ENCODE assay signal across 8 cellular contexts in genomic region chr14:105476937-105477658, GRCh38. TPM values are rescaled to one million over a fixed set of nuclear protein-coding genes. Genes with fewer than 3 reads are reported as not detected.
DNase-seq lines count a peak whose midpoint lies in the region; ATAC-seq and TF ChIP-seq lines count a peak whose summit lies in the region.
"Had no signal": no experiment of that assay in that cellular context is flagged by ENCODE, and none has a peak within 500 bp of the region (broad histone marks: within the 10 kb centered on the region; RNA-seq: fewer than 3 reads in every experiment).

No MANE protein-coding gene starts in this region.

- peaks cover 6% of the 10 kb centered on the region; the same call in 1 of the 2 replicates for H4K20me1 ChIP-seq in SK-N-SH (ENCODE audit: insufficient read depth)

- 64% methylated on average over 10 of the region's 15 CpGs for WGBS in SK-N-SH (ENCODE audit: low lambda C conversion rate)

- POLR2A ChIA-PET in SK-N-SH (lab: Yijun Ruan, JAX), result interaction anchor here (0.9 to 1.4 kb wide), 2 partner anchors 13 to 20 kb away, joined by 3 to 9 read pairs; no protein-coding TSS in a partner anchor

- H3K4me1 ChIP-seq in SK-N-SH (ENCODE audit: control insufficient read depth in 1 of 2, insufficient read depth in 2 of 2, low read depth in 1 of 2, low read length in 1 of 2) (peaks cover 29 to 60% of the 10 kb centered on the region in 2 experiments; a peak in 3 of 4 replicates), right atrium auricular region (peaks cover 0 to 77% of the 10 kb centered on the region in 2 donors), thoracic aorta (ENCODE audit: control insufficient read depth in 1 of 2, low read depth in 2 of 2) (peaks cover 25 to 61% of the 10 kb centered on the region in 2 donors)

- H3K27me3 ChIP-seq in SK-N-SH (ENCODE audit: insufficient read depth) (no peaks in the 10 kb centered on the region), right atrium auricular region (no peaks in the 10 kb centered on the region), thoracic aorta (replicated peaks; ENCODE audit: insufficient read depth) (no peaks in the 10 kb centered on the region)

- peak overlapping the region; percentile 99 for H3K9ac ChIP-seq in SK-N-SH

- H3K36me3 ChIP-seq in SK-N-SH (replicated peaks in 1 of 2; ENCODE audit: control insufficient read depth in 1 of 2, insufficient read depth in 2 of 2, low read length in 1 of 2), result peaks cover 0 to 2% of the 10 kb centered on the region in 2 experiments
- peaks cover 17% of the 10 kb centered on the region for H3K36me3 ChIP-seq in right atrium auricular region
- H3K36me3 ChIP-seq in thoracic aorta, result peaks cover 6% of the 10 kb centered on the region

- CTCF ChIA-PET in SK-N-SH (lab: Yijun Ruan, JAX), result interaction anchor here (0.8 to 3.1 kb wide), 9 partner anchors 9 to 383 kb away, joined by 3 to 34 read pairs (median 4); partner anchors contain the start of genes CRIP1 and TEDC1

- no peaks in the 10 kb centered on the region for H3K9me3 ChIP-seq in SK-N-SH
- H3K9me3 ChIP-seq in right atrium auricular region, result no peaks in the 10 kb centered on the region
- H3K9me3 ChIP-seq in thoracic aorta, result no peaks in the 10 kb centered on the region

- DNase-seq in SK-N-SH (peak; percentile 58), right atrium auricular region (ENCODE audit: low spot score) (no peak), thoracic aorta (ENCODE audit: low spot score) (no peak), SIG-M5 (lab: John Stamatoyannopoulos, UW) (no peak)
- DNase-seq: activated T-cell treated with anti-CD3 and anti-CD28 coated beads, Interleukin-2, amount 50 U/mL, for 48 hours; NCI-H1694 had no signal

- H3K79me2 ChIP-seq in SK-N-SH (ENCODE audit: insufficient read depth), result peaks cover 32% of the 10 kb centered on the region

- peak overlapping the region; percentile 96 for H3K4me2 ChIP-seq in SK-N-SH

- H3K27ac ChIP-seq in SK-N-SH (ENCODE audit: low read depth in 2 of 2, low read length in 1 of 2), result peak overlapping the region; percentile 89 to 99
- H3K27ac ChIP-seq in right atrium auricular region, result peak overlapping the region; percentile 95 to 100
- peak overlapping the region; percentile 92 to 100 for H3K27ac ChIP-seq in thoracic aorta

- H3K9me2 ChIP-seq in SK-N-SH, result no peaks in the 10 kb centered on the region

- H2AFZ ChIP-seq in SK-N-SH (ENCODE audit: low read depth), result no peak overlapping the region

- H3K4me3 ChIP-seq in SK-N-SH (ENCODE audit: low read depth in 2 of 2, low read length in 1 of 2) (peak overlapping the region; percentile 92 to 96), right atrium auricular region (peak overlapping the region; percentile 98 to 100), thoracic aorta (peak overlapping the region; percentile 99)

- no peak for ATAC-seq in SK-N-SH treated with all-trans-retinoic acid at 6 μM for 48 hours
- ATAC-seq in thoracic aorta (ENCODE audit: insufficient number of reproducible peaks, low FRiP score, low read depth), result no peak
- ATAC-seq in GM18873 (IDR thresholded peaks at IDR 0.05; ENCODE audit: low FRiP score, unreplicated experiment), result no peak

- TF ChIP-seq CTCF in SK-N-SH (IDR thresholded peaks at IDR 0.05), result no peak
- no peak for TF ChIP-seq CTCF in right atrium auricular region (IDR thresholded peaks at IDR 0.05)
- TF ChIP-seq CTCF in thoracic aorta (IDR thresholded peaks at IDR 0.05), result no peak

- peaks cover 31% of the 10 kb centered on the region for H3F3A ChIP-seq in SK-N-SH (replicated peaks; ENCODE audit: insufficient read depth)

- no peak for TF ChIP-seq RAD21 in SK-N-SH (IDR thresholded peaks at IDR 0.05; ENCODE audit: low read length)

- no peak for TF ChIP-seq EP300 in SK-N-SH (IDR thresholded peaks at IDR 0.05; ENCODE audit: borderline replicate concordance in 1 of 2, low read depth in 1 of 2, low read length in 1 of 2)

TF ChIP-seq in SK-N-SH, 30 proteins besides CTCF, POLR2A, EP300 and RAD21 (continues in another document):
- no peak for TF ChIP-seq MAX (IDR thresholded peaks at IDR 0.05; ENCODE audit: low read depth)
- peak; percentile 3 for TF ChIP-seq CHD2 (IDR thresholded peaks at IDR 0.05; ENCODE audit: low read length, partially characterized antibody)
- no peak for TF ChIP-seq JUND (IDR thresholded peaks at IDR 0.05)
- no peak for TF ChIP-seq PBX3 (IDR thresholded peaks at IDR 0.05)
- TF ChIP-seq SIN3A (IDR thresholded peaks at IDR 0.05; ENCODE audit: borderline replicate concordance, low read depth, low read length), result no peak
- no peak for TF ChIP-seq IRF3 (IDR thresholded peaks at IDR 0.05; ENCODE audit: low read depth, low read length)

TF ChIP-seq in SK-N-SH treated with all-trans-retinoic acid at 6 μM for 48 hours, 23 proteins besides CTCF, POLR2A, EP300 and RAD21:
- TF ChIP-seq ZNF70 (CRISPR knock-in tag; IDR thresholded peaks at IDR 0.05) (no peak), CREB5 (CRISPR knock-in tag; IDR thresholded peaks at IDR 0.05; ENCODE audit: low read depth) (no peak), ZNF565 (CRISPR knock-in tag; conservative IDR thresholded peaks at IDR 0.05; ENCODE audit: low read depth) (no peak), OSR1 (CRISPR knock-in tag; IDR thresholded peaks at IDR 0.05) (no peak), BACH2 (CRISPR knock-in tag; IDR thresholded peaks at IDR 0.05; ENCODE audit: borderline replicate concordance) (no peak), TCF4 (CRISPR knock-in tag; IDR thresholded peaks at IDR 0.05; ENCODE audit: borderline replicate concordance) (no peak), ARNTL (CRISPR knock-in tag; IDR thresholded peaks at IDR 0.05; ENCODE audit: borderline replicate concordance, low read depth) (no peak), TSHZ2 (CRISPR knock-in tag; IDR thresholded peaks at IDR 0.05) (no peak), CSDC2 (CRISPR knock-in tag; IDR thresholded peaks at IDR 0.05) (no peak), GLIS3 (CRISPR knock-in tag; IDR thresholded peaks at IDR 0.05) (no peak), PPARA (CRISPR knock-in tag; IDR thresholded peaks at IDR 0.05; ENCODE audit: borderline replicate concordance) (no peak), ISL1 (CRISPR knock-in tag; IDR thresholded peaks at IDR 0.05) (no peak), ZC3H10 (CRISPR knock-in tag; IDR thresholded peaks at IDR 0.05) (no peak)

RNA-seq across cellular contexts. Expression of gene CRIP2, which starts 2.5 kb away (rescaled TPM):
- polyA plus RNA-seq in SK-N-SH (2012; rRNA removed), result 219 and 335 TPM in 2 replicates
- polyA plus RNA-seq in SK-N-SH (2012; cell fraction: cytosol; rRNA removed), result 154 and 228 TPM in 2 replicates
- 326 and 608 TPM in 2 replicates for polyA plus RNA-seq in SK-N-SH (2012; cell fraction: nucleus; rRNA removed)
- total RNA-seq in right atrium auricular region (1,000 to 10,000 TPM in 1 of 2 donors, 100 to 1,000 TPM in 1; 831 to 1,272 TPM), thoracic aorta (100 to 1,000 TPM; 307 to 748 TPM)

RNA-seq across cellular contexts. Expression of gene CRIP1, which starts 9.6 kb away (rescaled TPM):
- 0.68 and 0.72 TPM in 2 replicates for polyA plus RNA-seq in SK-N-SH (2012; rRNA removed)
- polyA plus RNA-seq in SK-N-SH (2012; cell fraction: cytosol; rRNA removed), result 0.09 TPM in 1 of 2 replicates, not detected in the other
- polyA plus RNA-seq in SK-N-SH (2012; cell fraction: nucleus; rRNA removed), result 9.8 and 16.8 TPM in 2 replicates
- 10 to 100 TPM; 42.9 to 79.2 TPM for total RNA-seq in right atrium auricular region
- 100 to 1,000 TPM in 1 of 2 donors, 10 to 100 TPM in 1; 75.4 to 325 TPM for total RNA-seq in thoracic aorta

RNA-seq across cellular contexts. Expression of gene TEDC1, which starts 13.9 kb away (rescaled TPM):
- polyA plus RNA-seq in SK-N-SH (2012; rRNA removed), result 10.9 and 13.4 TPM in 2 replicates
- 4.4 and 7.2 TPM in 2 replicates for polyA plus RNA-seq in SK-N-SH (2012; cell fraction: cytosol; rRNA removed)
- 33.0 and 74.2 TPM in 2 replicates for polyA plus RNA-seq in SK-N-SH (2012; cell fraction: nucleus; rRNA removed)
- 1 to 10 TPM; 3.5 to 3.9 TPM for total RNA-seq in right atrium auricular region
- total RNA-seq in thoracic aorta, result 10 to 100 TPM in 1 of 2 donors, 1 to 10 TPM in 1; 7.8 to 42.1 TPM

RNA-seq across cellular contexts. Expression of gene TMEM121, which starts 49.3 kb away (rescaled TPM):
- 7.2 and 9.1 TPM in 2 replicates for polyA plus RNA-seq in SK-N-SH (2012; rRNA removed)
- 2.1 and 5.7 TPM in 2 replicates for polyA plus RNA-seq in SK-N-SH (2012; cell fraction: cytosol; rRNA removed)
- 5.1 and 5.9 TPM in 2 replicates for polyA plus RNA-seq in SK-N-SH (2012; cell fraction: nucleus; rRNA removed)
- 1 to 10 TPM; 3.4 to 5.8 TPM for total RNA-seq in right atrium auricular region
- total RNA-seq in thoracic aorta, result 1 to 10 TPM; 2.6 to 5.5 TPM

RNA-seq across cellular contexts. Expression of gene MTA1, which starts 57.5 kb away (rescaled TPM):
- 74.8 and 96.3 TPM in 2 replicates for polyA plus RNA-seq in SK-N-SH (2012; rRNA removed)
- polyA plus RNA-seq in SK-N-SH (2012; cell fraction: cytosol; rRNA removed), result 45.4 and 60.6 TPM in 2 replicates
- polyA plus RNA-seq in SK-N-SH (2012; cell fraction: nucleus; rRNA removed), result 499 and 721 TPM in 2 replicates
- 10 to 100 TPM; 51.9 to 61.7 TPM for total RNA-seq in right atrium auricular region
- total RNA-seq in thoracic aorta, result 10 to 100 TPM; 77.2 to 84.1 TPM
